In genomic region chr19:41218615-41219507, GRCh38 we compare ENCODE assay signal across 9 cellular contexts. TPM values are rescaled to one million over a fixed set of nuclear protein-coding genes. Genes with fewer than 3 reads are reported as not detected.
DNase-seq lines count a peak whose midpoint lies in the region.
"Had no signal": no experiment of that assay in that cellular context is flagged by ENCODE, and none has a peak within 500 bp of the region (broad histone marks: within the 10 kb centered on the region; RNA-seq: fewer than 3 reads in every experiment).

TSS of gene AXL (plus strand) at chr19:41219223. CDS start at chr19:41219393, 170 bp downstream.

- peaks cover 36% of the 10 kb centered on the region for H3K4me1 ChIP-seq in stomach smooth muscle (ENCODE audit: control insufficient read depth, insufficient read depth, low read length)

- H3K9ac ChIP-seq in stomach smooth muscle (ENCODE audit: low read length in 2 of 2) = peak within 1 kb of the TSS; percentile 89 to 92

- no peak for DNase-seq in activated naive CD4-positive, alpha-beta T cell treated with anti-CD3 and anti-CD28 coated beads, Interleukin-2, amount 10 ng/mL, durations not matched to agents 7 days and 5 days
- no peak for DNase-seq in activated naive CD4-positive, alpha-beta T cell treated with Interleukin-2 at 50 U/mL for 16 hours
- DNase-seq in kidney tubule cell (ENCODE audit: low spot score) = peak; percentile 79
- DNase-seq in UCSD-AML1 (lab: John Stamatoyannopoulos, UW; ENCODE audit: unreplicated experiment) = no peak
- DNase-seq in DMS79 (lab: John Stamatoyannopoulos, UW) = no peak
- DNase-seq in immature natural killer cell = no peak

- H3K27me3 ChIP-seq in stomach smooth muscle (ENCODE audit: control insufficient read depth in 1 of 2, insufficient read depth in 2 of 2, low read length in 2 of 2) = no peaks in the 10 kb centered on the region

- H3K36me3 ChIP-seq in stomach smooth muscle (ENCODE audit: control insufficient read depth in 2 of 2, insufficient read depth in 2 of 2, low read length in 2 of 2) = peaks cover 0 to 4% of the 10 kb centered on the region in 2 donors

- peak within 1 kb of the TSS; percentile 79 to 80 for H3K4me3 ChIP-seq in stomach smooth muscle (ENCODE audit: low read length in 2 of 2)

- no peaks in the 10 kb centered on the region for H3K9me3 ChIP-seq in stomach smooth muscle (ENCODE audit: control insufficient read depth in 2 of 2, low read length in 2 of 2)

- peak within 1 kb of the TSS; percentile 96 for H3K27ac ChIP-seq in stomach smooth muscle (ENCODE audit: low read length)
- H3K27ac ChIP-seq: C4-2B had no signal

- H3K9me3 Mint-ChIP-seq in activated naive CD4-positive, alpha-beta T cell treated with anti-CD3 and anti-CD28 coated beads, Interleukin-2, amount 10 ng/mL, durations not matched to agents 7 days and 5 days = no peaks in the 10 kb centered on the region
- H3K9me3 Mint-ChIP-seq in dendritic cell treated with granulocyte-macrophage colony-stimulating factor and Interleukin-4, amounts not matched to agents 40 ng/mL and 50 ng/mL, for 4 days = no peaks in the 10 kb centered on the region
- no peaks in the 10 kb centered on the region for H3K9me3 Mint-ChIP-seq in immature natural killer cell

- peaks cover 78% of the 10 kb centered on the region for H3K27me3 Mint-ChIP-seq in activated naive CD4-positive, alpha-beta T cell treated with anti-CD3 and anti-CD28 coated beads, Interleukin-2, amount 10 ng/mL, durations not matched to agents 7 days and 5 days
- H3K27me3 Mint-ChIP-seq in dendritic cell treated with granulocyte-macrophage colony-stimulating factor and Interleukin-4, amounts not matched to agents 40 ng/mL and 50 ng/mL, for 4 days = peaks cover 70% of the 10 kb centered on the region
- H3K27me3 Mint-ChIP-seq in immature natural killer cell (ENCODE audit: low read depth in 3 of 3) = peaks cover 10 to 15% (median 11%) of the 10 kb centered on the region in 3 donors

- H3K4me1 Mint-ChIP-seq in activated naive CD4-positive, alpha-beta T cell treated with anti-CD3 and anti-CD28 coated beads, Interleukin-2, amount 10 ng/mL, durations not matched to agents 7 days and 5 days = no peaks in the 10 kb centered on the region
- H3K4me1 Mint-ChIP-seq in dendritic cell treated with granulocyte-macrophage colony-stimulating factor and Interleukin-4, amounts not matched to agents 40 ng/mL and 50 ng/mL, for 4 days (ENCODE audit: low read depth) = peaks cover 53% of the 10 kb centered on the region
- H3K4me1 Mint-ChIP-seq in immature natural killer cell = no peaks in the 10 kb centered on the region

- H3K27ac Mint-ChIP-seq in activated naive CD4-positive, alpha-beta T cell treated with anti-CD3 and anti-CD28 coated beads, Interleukin-2, amount 10 ng/mL, durations not matched to agents 7 days and 5 days = peak within 1 kb of the TSS; percentile 60
- H3K27ac Mint-ChIP-seq in dendritic cell treated with granulocyte-macrophage colony-stimulating factor and Interleukin-4, amounts not matched to agents 40 ng/mL and 50 ng/mL, for 4 days = peak within 1 kb of the TSS; percentile 16
- peak within 1 kb of the TSS in 1 of 6 donors; percentile 59 for H3K27ac Mint-ChIP-seq in immature natural killer cell

- intact Hi-C loops in dendritic cell treated with granulocyte-macrophage colony-stimulating factor and Interleukin-4, amounts not matched to agents 40 ng/mL and 50 ng/mL, for 4 days (cut with micrococcal nuclease) = no loop called here

- CTCF ChIA-PET in activated naive CD4-positive, alpha-beta T cell treated with anti-CD3 and anti-CD28 coated beads, Interleukin-2, amount 10 ng/mL, durations not matched to agents 7 days and 5 days (lab: Charles Lee) = no interaction called here

- no peaks in the 10 kb centered on the region for H3K36me3 Mint-ChIP-seq in activated naive CD4-positive, alpha-beta T cell treated with anti-CD3 and anti-CD28 coated beads, Interleukin-2, amount 10 ng/mL, durations not matched to agents 7 days and 5 days
- no peaks in the 10 kb centered on the region for H3K36me3 Mint-ChIP-seq in dendritic cell treated with granulocyte-macrophage colony-stimulating factor and Interleukin-4, amounts not matched to agents 40 ng/mL and 50 ng/mL, for 4 days (ENCODE audit: low read depth)
- no peaks in the 10 kb centered on the region for H3K36me3 Mint-ChIP-seq in immature natural killer cell

- no peak within 1 kb of the TSS for H3K4me3 Mint-ChIP-seq in activated naive CD4-positive, alpha-beta T cell treated with anti-CD3 and anti-CD28 coated beads, Interleukin-2, amount 10 ng/mL, durations not matched to agents 7 days and 5 days
- no peak within 1 kb of the TSS for H3K4me3 Mint-ChIP-seq in dendritic cell treated with granulocyte-macrophage colony-stimulating factor and Interleukin-4, amounts not matched to agents 40 ng/mL and 50 ng/mL, for 4 days
- H3K4me3 Mint-ChIP-seq in immature natural killer cell = no peak within 1 kb of the TSS

RNA-seq across cellular contexts. Expression of gene AXL, which starts in this region (rescaled TPM):
- 1 to 10 TPM in 1 of 3 donors, under 1 TPM in 2; 0.61 to 1.2 (median 0.97) TPM for polyA plus RNA-seq in immature natural killer cell
